Comparison of ENCODE assay signal across 29 cellular contexts in genomic region chr9:93996367-93996766, GRCh38. TPM values are rescaled to one million over a fixed set of nuclear protein-coding genes. Genes with fewer than 3 reads are reported as not detected.
A peak's percentile ranks its signal among the peaks of the same experiment; 100 is the strongest.
DNase-seq lines count a peak whose midpoint lies in the region; ATAC-seq, FAIRE-seq and TF ChIP-seq lines count a peak whose summit lies in the region.
"Had no signal": no experiment of that assay in that cellular context is flagged by ENCODE, and none has a peak within 500 bp of the region (broad histone marks: within the 10 kb centered on the region; RNA-seq: fewer than 3 reads in every experiment).

No MANE protein-coding gene starts in this region.

- no peaks in the 10 kb centered on the region for H3K9me3 ChIP-seq in body of pancreas
- no peaks in the 10 kb centered on the region for H3K9me3 ChIP-seq in pancreas
- H3K9me3 ChIP-seq in vagina, result no peaks in the 10 kb centered on the region
- no peaks in the 10 kb centered on the region for H3K9me3 ChIP-seq in naive thymus-derived CD4-positive, alpha-beta T cell (ENCODE audit: control insufficient read depth in 2 of 3, low read length in 3 of 3)
- H3K9me3 ChIP-seq: BE2C had no signal

- no peak overlapping the region for H3K4me3 ChIP-seq in body of pancreas
- no peak overlapping the region for H3K4me3 ChIP-seq in bronchial epithelial cell (ENCODE audit: low read depth, low read length)
- no peak overlapping the region for H3K4me3 ChIP-seq in pancreas
- no peak overlapping the region for H3K4me3 ChIP-seq in vagina
- H3K4me3 ChIP-seq in naive thymus-derived CD4-positive, alpha-beta T cell (ENCODE audit: low read length), result no peak overlapping the region
- H3K4me3 ChIP-seq: BLaER1 had no signal

- H3K27me3 ChIP-seq in body of pancreas, result no peaks in the 10 kb centered on the region
- H3K27me3 ChIP-seq in bronchial epithelial cell (ENCODE audit: control insufficient read depth, insufficient read depth, low read length), result peaks cover 2% of the 10 kb centered on the region
- no peaks in the 10 kb centered on the region for H3K27me3 ChIP-seq in pancreas
- no peaks in the 10 kb centered on the region for H3K27me3 ChIP-seq in vagina
- H3K27me3 ChIP-seq in naive thymus-derived CD4-positive, alpha-beta T cell (ENCODE audit: control insufficient read depth in 2 of 2, insufficient read depth in 2 of 2, low read length in 2 of 2), result no peaks in the 10 kb centered on the region
- H3K27me3 ChIP-seq: BE2C, BLaER1 had no signal

- no peak overlapping the region for H3K27ac ChIP-seq in body of pancreas
- no peak overlapping the region for H3K27ac ChIP-seq in pancreas
- H3K27ac ChIP-seq in vagina, result no peak overlapping the region
- no peak overlapping the region for H3K27ac ChIP-seq in naive thymus-derived CD4-positive, alpha-beta T cell (ENCODE audit: low read depth, low read length)
- H3K27ac ChIP-seq: BLaER1 had no signal

- intact Hi-C loops in body of pancreas (cut with DNase I), result no loop called here
- intact Hi-C loops in pancreas (cut with DNase I), result no loop called here
- intact Hi-C loops in vagina (cut with DNase I), result no loop called here
- intact Hi-C loops in naive thymus-derived CD4-positive, alpha-beta T cell (cut with micrococcal nuclease), result no loop called here

- no peak for DNase-seq in body of pancreas
- no peak for DNase-seq in bronchial epithelial cell (ENCODE audit: low read depth)
- DNase-seq in left lobe of liver (ENCODE audit: low spot score), result no peak
- DNase-seq in pancreas, result no peak
- DNase-seq in vagina (ENCODE audit: extremely low spot score in 2 of 2), result no peak
- no peak for DNase-seq in activated CD4-positive, CD25-positive, alpha-beta regulatory T cell treated with anti-CD3 and anti-CD28 coated beads, Interleukin-2, amount 50 U/mL, for 72 hours
- DNase-seq in anterior cingulate cortex (lab: John Stamatoyannopoulos, UW), result no peak
- no peak for DNase-seq in naive thymus-derived CD4-positive, alpha-beta T cell
- DNase-seq: 8988T; ACHN; BE2C; C1 segment of cervical spinal cord; CD4-positive, alpha-beta memory T cell; CD8-positive, alpha-beta memory T cell; COR-L47; DMS 273 treated with DMSO at 0.1 percent for 48 hours; DMS153; DMS79; DND-41; EL; GF-D8 had no signal

- TF ChIP-seq CTCF in body of pancreas (IDR thresholded peaks at IDR 0.05), result no peak
- no peak for TF ChIP-seq CTCF in bronchial epithelial cell (IDR thresholded peaks at IDR 0.05; ENCODE audit: insufficient read depth, low read length, severe bottlenecking)
- no peak for TF ChIP-seq CTCF in pancreas (IDR thresholded peaks at IDR 0.05)
- TF ChIP-seq CTCF in vagina (IDR thresholded peaks at IDR 0.05), result no peak

- FAIRE-seq in bronchial epithelial cell (lab: Jason Lieb, UNC) (peak; percentile 50), pancreas (lab: Jason Lieb, UNC) (no peak)
- FAIRE-seq: A204.1, G401.6, GM12891, GM19239 had no signal

- H3K36me3 ChIP-seq in body of pancreas (replicated peaks in 1 of 2; ENCODE audit: insufficient read depth in 1 of 2, low read depth in 2 of 2) (no peaks in the 10 kb centered on the region), bronchial epithelial cell (ENCODE audit: control insufficient read depth, insufficient read depth, low read length) (no peaks in the 10 kb centered on the region), pancreas (no peaks in the 10 kb centered on the region), vagina (no peaks in the 10 kb centered on the region)
- H3K36me3 ChIP-seq in naive thymus-derived CD4-positive, alpha-beta T cell (ENCODE audit: control insufficient read depth in 2 of 3, insufficient read depth in 3 of 3, low read length in 3 of 3), result no peaks in the 10 kb centered on the region
- H3K36me3 ChIP-seq: BE2C, BLaER1 had no signal

- POLR2A ChIA-PET in naive thymus-derived CD4-positive, alpha-beta T cell (lab: Charles Lee), result no interaction called here

- peaks cover 0 to 23% (median 2%) of the 10 kb centered on the region in 11 donors for H3K9me3 Mint-ChIP-seq in naive thymus-derived CD4-positive, alpha-beta T cell

- H3K4me3 Mint-ChIP-seq in naive thymus-derived CD4-positive, alpha-beta T cell, result no peak overlapping the region
- H3K4me3 Mint-ChIP-seq: CD4-positive, alpha-beta memory T cell; CD4-positive, CD25-positive, alpha-beta regulatory T cell; CD8-positive, alpha-beta memory T cell had no signal

- WGBS in body of pancreas, 2 donors, result 57 to 61% methylated on average over 3 of the region's 3 CpGs
- 59 to 63% methylated on average over 3 of the region's 3 CpGs for WGBS in pancreas, 2 donors

- H3K4me1 ChIP-seq in body of pancreas, result peaks cover 7% of the 10 kb centered on the region
- peaks cover 0 to 7% (median 0%) of the 10 kb centered on the region in 3 donors for H3K4me1 ChIP-seq in pancreas
- H3K4me1 ChIP-seq in vagina, result no peaks in the 10 kb centered on the region
- H3K4me1 ChIP-seq in naive thymus-derived CD4-positive, alpha-beta T cell (ENCODE audit: control insufficient read depth in 2 of 2, insufficient read depth in 2 of 2, low read length in 2 of 2), result no peaks in the 10 kb centered on the region
- H3K4me1 ChIP-seq: BE2C, BLaER1 had no signal

- no peaks in the 10 kb centered on the region for H3K4me1 Mint-ChIP-seq in naive thymus-derived CD4-positive, alpha-beta T cell
- H3K4me1 Mint-ChIP-seq: CD14-positive monocyte; CD4-positive, alpha-beta memory T cell; CD4-positive, CD25-positive, alpha-beta regulatory T cell; CD8-positive, alpha-beta memory T cell had no signal

- CTCF ChIA-PET in naive thymus-derived CD4-positive, alpha-beta T cell (lab: Charles Lee), result no interaction called here

- H3K27me3 Mint-ChIP-seq in naive thymus-derived CD4-positive, alpha-beta T cell, result peaks cover 11 to 31% (median 18%) of the 10 kb centered on the region in 5 donors

- ATAC-seq in body of pancreas, result peak; percentile 12
- ATAC-seq in left lobe of liver, result peak; percentile 95
- ATAC-seq in pancreas, result peak in 3 of 4 donors; percentile 32 to 81 (median 78)
- no peak for ATAC-seq in naive thymus-derived CD4-positive, alpha-beta T cell

- no peak overlapping the region for H3K27ac Mint-ChIP-seq in naive thymus-derived CD4-positive, alpha-beta T cell
- H3K27ac Mint-ChIP-seq: CD14-positive monocyte; CD4-positive, alpha-beta memory T cell; CD4-positive, CD25-positive, alpha-beta regulatory T cell; CD8-positive, alpha-beta memory T cell had no signal

- H3K36me3 Mint-ChIP-seq in naive thymus-derived CD4-positive, alpha-beta T cell, result no peaks in the 10 kb centered on the region
- H3K36me3 Mint-ChIP-seq: CD14-positive monocyte; CD4-positive, alpha-beta memory T cell; CD4-positive, CD25-positive, alpha-beta regulatory T cell had no signal

- no peak for TF ChIP-seq POLR2A in body of pancreas (IDR thresholded peaks at IDR 0.05)
- TF ChIP-seq POLR2A in vagina (IDR thresholded peaks at IDR 0.05), result no peak

RNA-seq across cellular contexts. Expression of gene BARX1, which starts 41.2 kb away (rescaled TPM):
- 1 to 10 TPM in 1 of 2 donors, under 1 TPM in 1; 0.26 to 5.6 TPM for total RNA-seq in body of pancreas
- total RNA-seq in bronchial epithelial cell, result 0.13 TPM in 1 of 2 replicates, not detected in the other
- total RNA-seq in left lobe of liver, result not detected
- 1 to 10 TPM in 1 of 6 donors, under 1 TPM in 2, not detected in 3; 0.19 to 1.1 (median 0.35) TPM for total RNA-seq in pancreas
- 1 to 10 TPM; 1.2 to 3.7 TPM for polyA plus RNA-seq in pancreas
- total RNA-seq in vagina, result not detected
- total RNA-seq in naive thymus-derived CD4-positive, alpha-beta T cell, result under 1 TPM in 2 of 5 experiments, not detected in 3; 0.19 to 0.56 TPM
- polyA plus RNA-seq in naive thymus-derived CD4-positive, alpha-beta T cell, result not detected
- total RNA-seq: CD4-positive, alpha-beta memory T cell; CD4-positive, CD25-positive, alpha-beta regulatory T cell; CD8-positive, alpha-beta memory T cell had no signal
- polyA plus RNA-seq: AG04450; CD14-positive monocyte; CD4-positive, alpha-beta memory T cell; CD4-positive, CD25-positive, alpha-beta regulatory T cell; CD8-positive, alpha-beta memory T cell had no signal
